In genomic region chr6:12602342-12602741, GRCh38 we compare ENCODE assay signal across 23 cellular contexts.
DNase-seq lines count a peak whose midpoint lies in the region; TF ChIP-seq lines count a peak whose summit lies in the region.
"Had no signal": no experiment of that assay in that cellular context is flagged by ENCODE, and none has a peak within 500 bp of the region (broad histone marks: within the 10 kb centered on the region; RNA-seq: fewer than 3 reads in every experiment).

No MANE protein-coding gene starts in this region.

- no peak overlapping the region for H2AFZ ChIP-seq in smooth muscle cell (ENCODE audit: low read depth)

- WGBS in smooth muscle cell (ENCODE audit: low lambda C conversion rate) = 55% methylated on average over 3 of the region's 3 CpGs

- H3K36me3 ChIP-seq in DOHH2 (ENCODE audit: control insufficient read depth, low read length) (no peaks in the 10 kb centered on the region), smooth muscle cell (ENCODE audit: low read depth) (no peaks in the 10 kb centered on the region)
- H3K36me3 ChIP-seq: HAP-1, ovary, right lobe of liver had no signal

- no peaks in the 10 kb centered on the region for H3K36me3 Mint-ChIP-seq in osteocyte (ENCODE audit: unreplicated experiment)
- H3K36me3 Mint-ChIP-seq: activated naive CD4-positive, alpha-beta T cell treated with anti-CD3 and anti-CD28 coated beads, Interleukin-2, amount 50 U/mL, for 24 hours; naive B cell; stimulated activated memory B cell treated with anti-CD40 and anti-IgM and Interleukin-4, amounts not matched to agents 10 μg/mL and 1 μg/mL and 100 μg/mL, for 72 hours had no signal

- H3K79me2 ChIP-seq in DOHH2 (ENCODE audit: control insufficient read depth, low read length) (no peaks in the 10 kb centered on the region), smooth muscle cell (ENCODE audit: low read depth) (no peaks in the 10 kb centered on the region)

- H3K27me3 ChIP-seq in DOHH2 (ENCODE audit: control insufficient read depth, low read length) (no peaks in the 10 kb centered on the region), smooth muscle cell (ENCODE audit: low read depth) (no peaks in the 10 kb centered on the region)
- H3K27me3 ChIP-seq: ovary, right lobe of liver, testis had no signal

- no peak overlapping the region for H3K4me3 Mint-ChIP-seq in osteocyte (ENCODE audit: unreplicated experiment)
- H3K4me3 Mint-ChIP-seq: activated B cell treated with CpG ODN at 0.5 μM for 24 hours; activated CD8-positive, alpha-beta T cell treated with anti-CD3 and anti-CD28 coated beads, Interleukin-2, amount 10 ng/mL, durations not matched to agents 7 days and 5 days; activated naive CD4-positive, alpha-beta T cell treated with anti-CD3 and anti-CD28 coated beads, Interleukin-2, amount 50 U/mL, for 24 hours; activated T-cell treated with anti-CD3 and anti-CD28 coated beads, Interleukin-2, amount 50 U/mL, for 4 hours; endodermal cell; naive B cell; stimulated activated memory B cell treated with anti-CD40 and anti-IgM and Interleukin-4, amounts not matched to agents 10 μg/mL and 1 μg/mL and 100 μg/mL, for 72 hours had no signal

- peak overlapping the region; percentile 78 for H3K27ac Mint-ChIP-seq in osteocyte (ENCODE audit: unreplicated experiment)
- H3K27ac Mint-ChIP-seq: activated B cell treated with CpG ODN at 0.5 μM for 24 hours; activated CD8-positive, alpha-beta T cell treated with anti-CD3 and anti-CD28 coated beads, Interleukin-2, amount 10 ng/mL, durations not matched to agents 7 days and 5 days; activated naive CD4-positive, alpha-beta T cell treated with anti-CD3 and anti-CD28 coated beads, Interleukin-2, amount 50 U/mL, for 24 hours; endodermal cell; naive B cell; stimulated activated memory B cell treated with anti-CD40 and anti-IgM and Interleukin-4, amounts not matched to agents 10 μg/mL and 1 μg/mL and 100 μg/mL, for 72 hours had no signal

- H3K4me2 ChIP-seq in DOHH2 (ENCODE audit: low read length) (peak overlapping the region; percentile 88), smooth muscle cell (no peak overlapping the region)

- H3K9me3 ChIP-seq in DOHH2 (ENCODE audit: control insufficient read depth, insufficient read depth, low read length) (no peaks in the 10 kb centered on the region), smooth muscle cell (replicated peaks; ENCODE audit: low read depth) (no peaks in the 10 kb centered on the region)
- H3K9me3 ChIP-seq: HAP-1, ovary, right lobe of liver, testis had no signal

- H4K20me1 ChIP-seq in DOHH2 (ENCODE audit: control insufficient read depth, insufficient read depth, low read depth, low read length) (no peaks in the 10 kb centered on the region), smooth muscle cell (ENCODE audit: low read depth) (no peaks in the 10 kb centered on the region)

- H3K9me3 Mint-ChIP-seq in osteocyte (ENCODE audit: unreplicated experiment) = no peaks in the 10 kb centered on the region
- H3K9me3 Mint-ChIP-seq: activated B cell treated with CpG ODN at 0.5 μM for 24 hours; activated naive CD4-positive, alpha-beta T cell treated with anti-CD3 and anti-CD28 coated beads, Interleukin-2, amount 50 U/mL, for 24 hours; activated T-cell treated with anti-CD3 and anti-CD28 coated beads, Interleukin-2, amount 50 U/mL, for 4 hours; endodermal cell; naive B cell; stimulated activated memory B cell treated with anti-CD40 and anti-IgM and Interleukin-4, amounts not matched to agents 10 μg/mL and 1 μg/mL and 100 μg/mL, for 72 hours had no signal

- H3K27ac ChIP-seq in DOHH2 (ENCODE audit: low read depth, low read length) = peak overlapping the region; percentile 65
- H3K27ac ChIP-seq in smooth muscle cell (ENCODE audit: low read depth) = no peak overlapping the region
- H3K27ac ChIP-seq: ovary, right lobe of liver, testis had no signal

- H3K4me3 ChIP-seq in DOHH2 (ENCODE audit: low read length) (peak overlapping the region; percentile 64), smooth muscle cell (no peak overlapping the region)
- H3K4me3 ChIP-seq: HAP-1, ovary, right lobe of liver, testis had no signal

- H3K27me3 Mint-ChIP-seq in osteocyte (ENCODE audit: unreplicated experiment) = no peaks in the 10 kb centered on the region

- no peak overlapping the region for H3K9ac ChIP-seq in smooth muscle cell (ENCODE audit: low read depth)

- H3K9me2 ChIP-seq in DOHH2 (replicated peaks; ENCODE audit: control insufficient read depth, low read length) = no peaks in the 10 kb centered on the region

- H3F3A ChIP-seq in DOHH2 (ENCODE audit: control insufficient read depth, insufficient read depth) = no peaks in the 10 kb centered on the region
- no peaks in the 10 kb centered on the region for H3F3A ChIP-seq in smooth muscle cell (ENCODE audit: low read depth)

- H3K4me1 ChIP-seq in DOHH2 (ENCODE audit: control insufficient read depth, low read length) (peaks cover 73% of the 10 kb centered on the region), smooth muscle cell (ENCODE audit: low read depth) (peaks cover 8% of the 10 kb centered on the region)
- H3K4me1 ChIP-seq: HAP-1, right lobe of liver had no signal

- TF ChIP-seq CTCF in DOHH2 (IDR thresholded peaks at IDR 0.05; ENCODE audit: low read depth, low read length, poor library complexity, severe bottlenecking) (no peak), osteocyte (IDR thresholded peaks at IDR 0.05) (no peak), smooth muscle cell (IDR thresholded peaks at IDR 0.05; ENCODE audit: borderline replicate concordance, insufficient read depth, poor library complexity, severe bottlenecking) (no peak)

- H3K4me1 Mint-ChIP-seq in osteocyte (ENCODE audit: unreplicated experiment) = peaks cover 34% of the 10 kb centered on the region
- H3K4me1 Mint-ChIP-seq: activated naive CD4-positive, alpha-beta T cell treated with anti-CD3 and anti-CD28 coated beads, Interleukin-2, amount 50 U/mL, for 24 hours had no signal

- DNase-seq in NCI-H526 (lab: John Stamatoyannopoulos, UW) (peak; percentile 70 to 84), dermis blood vessel endothelial cell (peak; percentile 50), osteocyte (ENCODE audit: extremely low spot score, unreplicated experiment) (no peak), NCI-H2029 (lab: John Stamatoyannopoulos, UW) (no peak), NAMALWA (ENCODE audit: low spot score) (no peak), HUDEP-2 (lab: John Stamatoyannopoulos, UW; ENCODE audit: unreplicated experiment in 76 of 76) (no peak), smooth muscle cell (lab: John Stamatoyannopoulos, UW; ENCODE audit: unreplicated experiment) (no peak)
- DNase-seq: activated B cell treated with CpG ODN at 0.5 μM for 24 hours; activated CD8-positive, alpha-beta T cell treated with anti-CD3 and anti-CD28 coated beads, Interleukin-2, amount 10 ng/mL, durations not matched to agents 7 days and 5 days; activated T-cell treated with anti-CD3 and anti-CD28 coated beads, Interleukin-2, amount 50 U/mL, for 4 hours; endodermal cell; hippocampal formation; mammary epithelial cell; naive B cell; NCI-H2081 treated with DMSO at 0.1 percent for 48 hours; NCI-H510A; ovary; right lobe of liver; testis had no signal

Comparison
In these comparisons a context has a peak if more than half of its experiments do, and no peak if none do; other contexts are left out.
1. DNase-seq: peak in NCI-H526 (2 of 2) and dermis blood vessel endothelial cell (single experiment); none in osteocyte (single experiment), NCI-H2029 (single experiment), NAMALWA (single experiment), HUDEP-2 (0 of 76) and smooth muscle cell (single experiment).